ENCODE assay signal across 8 cellular contexts in the genomic region with DNA sequence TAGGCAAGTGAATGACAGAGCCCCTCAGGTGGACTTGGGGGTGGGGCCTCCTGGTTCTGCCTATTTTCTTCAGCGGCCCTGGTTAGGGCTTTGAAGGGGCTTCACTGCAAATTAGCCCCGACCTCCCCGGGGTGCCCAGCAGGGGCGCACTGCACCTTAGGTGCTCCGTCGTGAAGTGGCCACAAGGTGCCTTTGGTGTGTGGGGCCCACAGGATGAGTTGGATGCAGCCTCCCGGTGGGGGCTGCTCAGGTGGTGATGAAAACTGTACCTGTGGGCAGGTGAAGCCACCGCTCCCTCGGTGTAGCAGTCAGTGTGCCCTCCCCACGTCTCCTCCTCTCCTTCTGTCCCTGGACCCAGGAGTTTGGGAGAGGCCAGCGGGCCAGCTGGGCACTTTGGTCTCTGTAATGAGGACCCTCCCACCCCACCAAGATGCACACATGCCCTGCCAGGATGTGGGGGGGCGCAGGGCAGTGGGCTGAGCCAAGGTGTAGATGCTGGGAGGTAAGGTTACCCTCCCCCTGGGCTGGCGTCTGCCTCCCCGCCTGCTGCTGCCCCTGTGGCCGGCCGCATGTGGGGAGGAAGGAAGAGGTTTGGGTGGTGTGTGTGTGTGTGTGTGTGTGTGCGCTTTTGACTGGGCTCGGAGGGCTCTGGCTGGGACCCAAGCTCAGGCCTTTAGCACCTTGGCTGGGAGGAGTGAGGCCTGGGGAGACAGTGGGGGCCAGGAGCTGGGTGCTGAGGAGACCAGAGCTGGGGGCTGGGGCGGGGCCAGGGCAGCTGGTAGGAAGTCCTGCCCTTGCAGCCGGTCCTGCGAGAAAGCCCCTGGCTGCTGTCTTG. TPM values are rescaled to one million over a fixed set of nuclear protein-coding genes. Genes with fewer than 3 reads are reported as not detected.
DNase-seq lines count a peak whose midpoint lies in the region; ATAC-seq and TF ChIP-seq lines count a peak whose summit lies in the region.

No MANE protein-coding gene starts in this region.

- no peaks in the 10 kb centered on the region for H3K36me3 Mint-ChIP-seq in immature natural killer cell

- H3K27me3 Mint-ChIP-seq in immature natural killer cell (ENCODE audit: low read depth in 3 of 3): peaks cover 12 to 16% (median 13%) of the 10 kb centered on the region in 3 donors

- no peaks in the 10 kb centered on the region for H3K9me3 ChIP-seq in upper lobe of right lung

- H3K36me3 ChIP-seq in upper lobe of right lung: no peaks in the 10 kb centered on the region

- TF ChIP-seq POLR2A in GM18505 (IDR thresholded peaks at IDR 0.05; ENCODE audit: borderline replicate concordance, extremely low read depth, insufficient read depth, insufficient read length): no peak

- H3K9me3 Mint-ChIP-seq in immature natural killer cell: peaks cover 0 to 2% (median 0%) of the 10 kb centered on the region in 6 donors

- DNase-seq in AG09309 (ENCODE audit: low read depth) (no peak), KG1 (lab: John Stamatoyannopoulos, UW) (peak; percentile 86), immature natural killer cell (peak; percentile 87 to 88 (median 88)), upper lobe of right lung (no peak), NCI-H2081 treated with DMSO at 0.1 percent for 48 hours (lab: John Stamatoyannopoulos, UW) (no peak), NCI-H187 (lab: John Stamatoyannopoulos, UW) (no peak)
- DNase-seq in activated effector memory CD4-positive, alpha-beta T cell treated with Interleukin-2 at 50 U/mL for 16 hours: peak; percentile 33

- H3K27ac ChIP-seq in upper lobe of right lung: peak overlapping the region; percentile 47

- peak; percentile 2 for ATAC-seq in upper lobe of right lung
- no peak for ATAC-seq in GM18505 (IDR thresholded peaks at IDR 0.05; ENCODE audit: unreplicated experiment)

- H3K4me3 Mint-ChIP-seq in immature natural killer cell: peak overlapping the region; percentile 84 to 93 (median 88)

- H3K4me3 ChIP-seq in AG09309 (ENCODE audit: control insufficient read depth, low read depth, low read length): no peak overlapping the region
- H3K4me3 ChIP-seq in upper lobe of right lung: no peak overlapping the region

- peak overlapping the region; percentile 84 to 98 (median 91) for H3K27ac Mint-ChIP-seq in immature natural killer cell

- no peaks in the 10 kb centered on the region for H3K27me3 ChIP-seq in upper lobe of right lung

- intact Hi-C loops in upper lobe of right lung (cut with DNase I): no loop called here

- peaks cover 38 to 60% of the 10 kb centered on the region in 2 donors for H3K4me1 Mint-ChIP-seq in immature natural killer cell

- peaks cover 85% of the 10 kb centered on the region for H3K4me1 ChIP-seq in upper lobe of right lung

- TF ChIP-seq CTCF in AG09309 (IDR thresholded peaks at IDR 0.05; ENCODE audit: control insufficient read depth, insufficient read depth, low read depth, low read length, missing control alignments) (peak; percentile 4), upper lobe of right lung (IDR thresholded peaks at IDR 0.05) (peak; percentile 34)

RNA-seq across cellular contexts. Expression of a gene that starts 55.6 kb away (rescaled TPM):
- 1 to 10 TPM; 1.0 to 4.4 (median 1.9) TPM for polyA plus RNA-seq in immature natural killer cell
- total RNA-seq in upper lobe of right lung: 80.6 TPM

Comparison
In these comparisons a context has a peak if more than half of its experiments do, and no peak if none do; other contexts are left out.
1. DNase-seq: peak in KG1 (single experiment), activated effector memory CD4-positive, alpha-beta T cell treated with Interleukin-2 at 50 U/mL for 16 hours (single experiment) and immature natural killer cell (3 of 3); none in AG09309 (single experiment), upper lobe of right lung (single experiment), NCI-H2081 treated with DMSO at 0.1 percent for 48 hours (single experiment) and NCI-H187 (0 of 2).